Comparison of ENCODE assay signal across 8 cellular contexts in genomic region chr11:119533931-119534694, GRCh38.
DNase-seq lines count a peak whose midpoint lies in the region; ATAC-seq and TF ChIP-seq lines count a peak whose summit lies in the region.

No MANE protein-coding gene starts in this region.

- intact Hi-C loops in PC-3 (cut with micrococcal nuclease): loop anchor here (1.0 kb wide), 1 partner anchor 53 kb away; no protein-coding TSS in a partner anchor

- H3K4me2 ChIP-seq in PC-3 (ENCODE audit: low read length) (no peak overlapping the region), neural cell (ENCODE audit: low read length) (no peak overlapping the region)

- no peaks in the 10 kb centered on the region for H3K36me3 Mint-ChIP-seq in activated T-cell treated with anti-CD3 and anti-CD28 coated beads, Interleukin-2, amount 50 U/mL, for 72 hours (ENCODE audit: insufficient read depth in 2 of 2)

- H3K79me2 ChIP-seq in PC-3 (ENCODE audit: low read length): no peaks in the 10 kb centered on the region
- H3K79me2 ChIP-seq in neural cell (replicated peaks; ENCODE audit: insufficient read depth, low read length): no peaks in the 10 kb centered on the region

- no peaks in the 10 kb centered on the region for H4K20me1 ChIP-seq in PC-3 (ENCODE audit: low read length)
- H4K20me1 ChIP-seq in neural cell (ENCODE audit: insufficient read depth): no peaks in the 10 kb centered on the region

- peak; percentile 68 for TF ChIP-seq RAD21 in Ishikawa (IDR thresholded peaks at IDR 0.05; ENCODE audit: low read depth)
- TF ChIP-seq RAD21 in neural cell (conservative IDR thresholded peaks at IDR 0.05): peak; percentile 54

- H3K4me3 ChIP-seq in PC-3 (ENCODE audit: low read length) (no peak overlapping the region), fibroblast of villous mesenchyme (ENCODE audit: low read depth, low read length) (no peak overlapping the region), neural cell (ENCODE audit: low read length) (no peak overlapping the region), tibial nerve (no peak overlapping the region)

- peak; percentile 98 for ATAC-seq in PC-3
- peak; percentile 78 to 80 for ATAC-seq in activated T-cell treated with anti-CD3 and anti-CD28 coated beads, Interleukin-2, amount 50 U/mL, for 72 hours (replicated peaks in 1 of 2)
- ATAC-seq in GM19397 (IDR thresholded peaks at IDR 0.05; ENCODE audit: unreplicated experiment): no peak

- no peaks in the 10 kb centered on the region for H3K9me3 Mint-ChIP-seq in activated T-cell treated with anti-CD3 and anti-CD28 coated beads, Interleukin-2, amount 50 U/mL, for 72 hours

- DNase-seq in PC-3 (peak; percentile 85), fibroblast of villous mesenchyme (ENCODE audit: low read depth) (peak; percentile 52), tibial nerve (ENCODE audit: low spot score in 2 of 2) (peak in 1 of 2 donors; percentile 62)
- peak; percentile 67 to 72 for DNase-seq in activated T-cell treated with anti-CD3 and anti-CD28 coated beads, Interleukin-2, amount 50 U/mL, for 72 hours

- H2AFZ ChIP-seq in PC-3 (ENCODE audit: low read length) (0 out of 2 replicates have a peak overlapping the region, but pooled peaks have one; percentile 15), neural cell (ENCODE audit: low read depth, low read length) (no peak overlapping the region)

- H3K4me1 ChIP-seq in PC-3 (ENCODE audit: insufficient read depth, low read length) (no peaks in the 10 kb centered on the region), tibial nerve (peaks cover 0 to 8% (median 0%) of the 10 kb centered on the region in 4 donors)

- POLR2A ChIA-PET in PC-3 (lab: Charles Lee; ENCODE audit: unreplicated experiment): no interaction called here

- H3K9me2 ChIP-seq in PC-3 (replicated peaks; ENCODE audit: low read length) (no peaks in the 10 kb centered on the region), neural cell (ENCODE audit: insufficient read depth, low read length) (no peaks in the 10 kb centered on the region)

- H3F3A ChIP-seq in PC-3 (ENCODE audit: low read length, unreplicated experiment) (no peaks in the 10 kb centered on the region), neural cell (ENCODE audit: insufficient read depth, low read length, poor library complexity, severe bottlenecking) (no peaks in the 10 kb centered on the region)

- TF ChIP-seq POLR2A in tibial nerve (IDR thresholded peaks at IDR 0.05): no peak

- TF ChIP-seq CTCF in GM12872 (IDR thresholded peaks at IDR 0.05; ENCODE audit: insufficient read depth, low read depth, low read length) (peak; percentile 90), PC-3 (conservative IDR thresholded peaks at IDR 0.05; ENCODE audit: low read depth, low read length) (peak; percentile 99), fibroblast of villous mesenchyme (IDR thresholded peaks at IDR 0.05; ENCODE audit: insufficient read depth, low read depth, low read length) (peak; percentile 92), neural cell (IDR thresholded peaks at IDR 0.05; ENCODE audit: poor library complexity, severe bottlenecking) (peak; percentile 71), tibial nerve (IDR thresholded peaks at IDR 0.05) (peak; percentile 65 to 88 (median 68))

- no peak overlapping the region for H3K9ac ChIP-seq in PC-3 (ENCODE audit: low read length)
- no peak overlapping the region for H3K9ac ChIP-seq in neural cell (ENCODE audit: low read length)

- H3K27ac ChIP-seq in PC-3 (ENCODE audit: low read length): no peak overlapping the region
- H3K27ac ChIP-seq in neural cell (ENCODE audit: low read length): no peak overlapping the region
- no peak overlapping the region for H3K27ac ChIP-seq in tibial nerve

- H3K27ac Mint-ChIP-seq in activated T-cell treated with anti-CD3 and anti-CD28 coated beads, Interleukin-2, amount 50 U/mL, for 72 hours: no peak overlapping the region

- H3K36me3 ChIP-seq in PC-3 (ENCODE audit: low read depth, low read length): no peaks in the 10 kb centered on the region
- H3K36me3 ChIP-seq in neural cell (ENCODE audit: insufficient read depth, low read length): no peaks in the 10 kb centered on the region
- H3K36me3 ChIP-seq in tibial nerve: no peaks in the 10 kb centered on the region

- H3K9me3 ChIP-seq in PC-3 (ENCODE audit: low read length) (no peaks in the 10 kb centered on the region), neural cell (ENCODE audit: low read length) (no peaks in the 10 kb centered on the region), tibial nerve (no peaks in the 10 kb centered on the region)

- H3K27me3 ChIP-seq in PC-3 (ENCODE audit: low read length) (no peaks in the 10 kb centered on the region), neural cell (ENCODE audit: insufficient read depth, low read depth, low read length) (no peaks in the 10 kb centered on the region), tibial nerve (peaks cover 0 to 3% of the 10 kb centered on the region in 2 donors)

- BruUV-seq in PC-3 (replicated peaks; lab: Mats Ljungman, UMichigan): no TSS peak

- peaks cover 6% of the 10 kb centered on the region for H3K27me3 Mint-ChIP-seq in activated T-cell treated with anti-CD3 and anti-CD28 coated beads, Interleukin-2, amount 50 U/mL, for 72 hours (ENCODE audit: low read depth)

- TF ChIP-seq EP300 in Ishikawa (IDR thresholded peaks at IDR 0.05; ENCODE audit: borderline replicate concordance) (no peak), neural cell (conservative IDR thresholded peaks at IDR 0.05; ENCODE audit: poor library complexity, severe bottlenecking) (no peak), tibial nerve (IDR thresholded peaks at IDR 0.05) (no peak)

- no peak overlapping the region for H3K4me3 Mint-ChIP-seq in activated T-cell treated with anti-CD3 and anti-CD28 coated beads, Interleukin-2, amount 50 U/mL, for 72 hours

- WGBS in tibial nerve, 2 donors: 18 to 21% methylated on average over 10 to 12 of the region's 12 CpGs

- H3K4me1 Mint-ChIP-seq in activated T-cell treated with anti-CD3 and anti-CD28 coated beads, Interleukin-2, amount 50 U/mL, for 72 hours (ENCODE audit: low read depth): peaks cover 4% of the 10 kb centered on the region

- CTCF ChIA-PET in PC-3 (lab: Charles Lee): interaction anchor here (0.5 to 1.0 kb wide), 3 partner anchors 45 to 195 kb away, joined by 4 to 7 read pairs (median 6); partner anchors contain the start of gene NECTIN1

TF ChIP-seq in Ishikawa, 13 proteins besides CTCF, POLR2A, EP300 and RAD21:
- TF ChIP-seq CREB1 (IDR thresholded peaks at IDR 0.05; ENCODE audit: low read depth): no peak
TF ChIP-seq in Ishikawa: peak in this region for 0.

TF ChIP-seq in neural cell, 6 proteins besides CTCF, POLR2A, EP300 and RAD21:
- TF ChIP-seq REST (IDR thresholded peaks at IDR 0.05; ENCODE audit: borderline replicate concordance): no peak
- TF ChIP-seq SMC3 (conservative IDR thresholded peaks at IDR 0.05; ENCODE audit: poor library complexity): peak; percentile 61
